23 cellular contexts compared by ENCODE assay signal in genomic region chr2:83104202-83104601, GRCh38.
"Had no signal": no experiment of that assay in that cellular context is flagged by ENCODE, and none has a peak within 500 bp of the region (broad histone marks: within the 10 kb centered on the region; RNA-seq: fewer than 3 reads in every experiment).

No MANE protein-coding gene starts in this region.

- H3K9me3 ChIP-seq: lower lobe of right lung, ovary, prostate gland, transverse colon had no signal

- H3K4me1 Mint-ChIP-seq: activated B cell treated with CpG ODN at 0.5 μM for 24 hours; immature natural killer cell; naive thymus-derived CD8-positive, alpha-beta T cell had no signal

- H3K36me3 ChIP-seq: cardiac muscle cell, lower lobe of right lung, ovary, prostate gland, stomach, transverse colon had no signal

- FAIRE-seq: urothelium cell line had no signal

- H3K4me1 ChIP-seq: lower lobe of right lung, prostate gland, stomach, transverse colon had no signal

- H3K27ac ChIP-seq: cardiac muscle cell, lower lobe of right lung, ovary, prostate gland, stomach, transverse colon had no signal

- H3K27me3 Mint-ChIP-seq: activated B cell treated with CpG ODN at 0.5 μM for 24 hours; activated naive CD8-positive, alpha-beta T cell; naive thymus-derived CD8-positive, alpha-beta T cell had no signal

- H3K27ac Mint-ChIP-seq: activated B cell treated with CpG ODN at 0.5 μM for 24 hours; activated naive CD8-positive, alpha-beta T cell; activated T-helper 2 cell treated with anti-CD3 and anti-CD28 coated beads, Interferon-gamma antibody, Interleukin-2, Interleukin-4, amounts not matched to agents 10 μg/mL and 5 μg/mL and 100 μg/mL, durations not matched to agents 14 hours and 24 hours and 36 hours; immature natural killer cell; naive thymus-derived CD8-positive, alpha-beta T cell; T-helper 1 cell treated with Interleukin-12 subunit alpha and Interleukin-12 subunit beta and Interleukin-4 antibody, amounts not matched to agents 30 μg/mL and 1 μg/mL, for 36 hours had no signal

- H3K4me3 Mint-ChIP-seq: activated B cell treated with CpG ODN at 0.5 μM for 24 hours; activated naive CD8-positive, alpha-beta T cell; activated T-cell treated with anti-CD3 and anti-CD28 coated beads, Interleukin-2, amount 50 U/mL, for 4 hours; immature natural killer cell; naive thymus-derived CD8-positive, alpha-beta T cell; T-helper 1 cell treated with Interleukin-12 subunit alpha and Interleukin-12 subunit beta and Interleukin-4 antibody, amounts not matched to agents 30 μg/mL and 1 μg/mL, for 36 hours had no signal

- H3K27me3 ChIP-seq: cardiac muscle cell, ovary, stomach, transverse colon had no signal

- H3K4me3 ChIP-seq: cardiac muscle cell, lower lobe of right lung, ovary, prostate gland, stomach, transverse colon had no signal

- H3K36me3 Mint-ChIP-seq: activated naive CD8-positive, alpha-beta T cell; immature natural killer cell; naive thymus-derived CD8-positive, alpha-beta T cell had no signal

- ATAC-seq: activated T-cell treated with anti-CD3 and anti-CD28 coated beads, Interleukin-2, amount 50 U/mL, for 4 hours; left lobe of liver; lower lobe of right lung; naive thymus-derived CD8-positive, alpha-beta T cell had no signal

- DNase-seq: activated B cell treated with CpG ODN at 0.5 μM for 24 hours; activated CD4-positive, alpha-beta T cell treated with anti-CD3 and anti-CD28 coated beads for 4 hours; activated CD4-positive, alpha-beta T cell treated with anti-CD3 and anti-CD28 coated beads, Interleukin-2, amount 50 U/mL, for 48 hours; activated CD8-positive, alpha-beta memory T cell treated with anti-CD3 and anti-CD28 coated beads, Interleukin-2, amount 50 U/mL, for 48 hours; activated naive CD4-positive, alpha-beta T cell; activated T-cell treated with anti-CD3 and anti-CD28 coated beads, Interleukin-2, amount 50 U/mL, for 4 hours; erythroblast; foreskin melanocyte; immature natural killer cell; lower lobe of right lung; naive thymus-derived CD8-positive, alpha-beta T cell; ovary; stimulated activated CD4-positive, alpha-beta T cell treated with anti-CD3 and anti-CD28 coated beads, Interleukin-1b, Interleukin-23, amount 100 ng/mL, for 48 hours; stomach; T1000; transverse colon had no signal
